ENCODE assay signal across 8 cellular contexts in genomic region chr17:75516619-75517276, GRCh38. TPM values are rescaled to one million over a fixed set of nuclear protein-coding genes. Genes with fewer than 3 reads are reported as not detected.
DNase-seq lines count a peak whose midpoint lies in the region; ATAC-seq and TF ChIP-seq lines count a peak whose summit lies in the region.

No MANE protein-coding gene starts in this region.

- peak overlapping the region; percentile 55 for H3K27ac Mint-ChIP-seq in dendritic cell treated with granulocyte-macrophage colony-stimulating factor and Interleukin-4, amounts not matched to agents 40 ng/mL and 50 ng/mL, for 4 days
- peak overlapping the region; percentile 47 for H3K27ac Mint-ChIP-seq in mesothelial cell of epicardium
- peak overlapping the region; percentile 34 for H3K27ac Mint-ChIP-seq in type B pancreatic cell

- H3K27me3 Mint-ChIP-seq in dendritic cell treated with granulocyte-macrophage colony-stimulating factor and Interleukin-4, amounts not matched to agents 40 ng/mL and 50 ng/mL, for 4 days = peaks cover 40% of the 10 kb centered on the region
- H3K27me3 Mint-ChIP-seq in mesothelial cell of epicardium (ENCODE audit: low read depth) = no peaks in the 10 kb centered on the region
- no peaks in the 10 kb centered on the region for H3K27me3 Mint-ChIP-seq in type B pancreatic cell

- H3K4me1 Mint-ChIP-seq in dendritic cell treated with granulocyte-macrophage colony-stimulating factor and Interleukin-4, amounts not matched to agents 40 ng/mL and 50 ng/mL, for 4 days (ENCODE audit: low read depth) = peaks cover 26% of the 10 kb centered on the region
- peaks cover 35% of the 10 kb centered on the region for H3K4me1 Mint-ChIP-seq in mesothelial cell of epicardium
- peaks cover 23% of the 10 kb centered on the region for H3K4me1 Mint-ChIP-seq in type B pancreatic cell (ENCODE audit: unreplicated experiment)

- in situ Hi-C loops in ACHN (cut with HindIII; ENCODE audit: low pct_ligation_motif_present, low pct_unique_long_range_greater_than_20kb, low sequenced_read_pairs) = no loop called here

- H3K4me3 Mint-ChIP-seq in dendritic cell treated with granulocyte-macrophage colony-stimulating factor and Interleukin-4, amounts not matched to agents 40 ng/mL and 50 ng/mL, for 4 days = peak overlapping the region; percentile 77
- H3K4me3 Mint-ChIP-seq in mesothelial cell of epicardium (peak overlapping the region; percentile 77), type B pancreatic cell (peak overlapping the region; percentile 91)

- TF ChIP-seq CTCF in mesothelial cell of epicardium (IDR thresholded peaks at IDR 0.05; ENCODE audit: unreplicated experiment) = no peak
- TF ChIP-seq CTCF in type B pancreatic cell (conservative IDR thresholded peaks at IDR 0.05) = no peak

- intact Hi-C loops in dendritic cell treated with granulocyte-macrophage colony-stimulating factor and Interleukin-4, amounts not matched to agents 40 ng/mL and 50 ng/mL, for 4 days (cut with micrococcal nuclease) = loop anchor here (2.0 to 5.0 kb wide), 2 partner anchors 72 to 89 kb away; no protein-coding TSS in a partner anchor

- peak; percentile 17 for ATAC-seq in GM19023 (IDR thresholded peaks at IDR 0.05; ENCODE audit: unreplicated experiment)
- ATAC-seq in HG03159 (IDR thresholded peaks at IDR 0.05; ENCODE audit: unreplicated experiment) = peak; percentile 4

- peaks cover 2% of the 10 kb centered on the region for H3K36me3 Mint-ChIP-seq in dendritic cell treated with granulocyte-macrophage colony-stimulating factor and Interleukin-4, amounts not matched to agents 40 ng/mL and 50 ng/mL, for 4 days (ENCODE audit: low read depth)
- peaks cover 5% of the 10 kb centered on the region for H3K36me3 Mint-ChIP-seq in mesothelial cell of epicardium
- peaks cover 4% of the 10 kb centered on the region for H3K36me3 Mint-ChIP-seq in type B pancreatic cell

- no peaks in the 10 kb centered on the region for H3K9me3 Mint-ChIP-seq in dendritic cell treated with granulocyte-macrophage colony-stimulating factor and Interleukin-4, amounts not matched to agents 40 ng/mL and 50 ng/mL, for 4 days
- H3K9me3 Mint-ChIP-seq in mesothelial cell of epicardium (no peaks in the 10 kb centered on the region), type B pancreatic cell (no peaks in the 10 kb centered on the region)

- DNase-seq in ACHN (peak; percentile 30), T-helper 2 cell (peak in 4 of 5 experiments; percentile 12 to 39 (median 22)), mesothelial cell of epicardium (ENCODE audit: low spot score in 2 of 2, unreplicated experiment in 2 of 2) (peak in 1 of 2 experiments; percentile 64), type B pancreatic cell (ENCODE audit: extremely low spot score, unreplicated experiment) (no peak), GM03348 (ENCODE audit: low spot score) (no peak)

RNA-seq across cellular contexts. Expression of gene TSEN54, which starts 0.4 kb away (rescaled TPM):
- total RNA-seq in mesothelial cell of epicardium (27.2 to 31.8 TPM (median 31.8 TPM) in 3 replicates), type B pancreatic cell (ENCODE audit: low replicate concordance) (28.4 and 41.0 TPM in 2 replicates)

RNA-seq across cellular contexts. Expression of gene CASKIN2, which starts 1.4 kb away (rescaled TPM):
- total RNA-seq in mesothelial cell of epicardium = 37.4 to 39.2 TPM (median 37.4 TPM) in 3 replicates
- total RNA-seq in type B pancreatic cell (ENCODE audit: low replicate concordance) = 29.5 and 31.2 TPM in 2 replicates

RNA-seq across cellular contexts. Expression of gene LLGL2, which starts 8.7 kb away (rescaled TPM):
- 29.8 to 33.1 TPM (median 31.9 TPM) in 3 replicates for total RNA-seq in mesothelial cell of epicardium
- 90.6 and 226 TPM in 2 replicates for total RNA-seq in type B pancreatic cell (ENCODE audit: low replicate concordance)

Comparison
In these comparisons a context has a peak if more than half of its experiments do, and no peak if none do; other contexts are left out.
1. DNase-seq: peak in ACHN (single experiment) and T-helper 2 cell (4 of 5); none in type B pancreatic cell (single experiment) and GM03348 (single experiment).
2. Peak in every context shown above with its lines, with median percentiles within 50 percentile points of each other: H3K27ac Mint-ChIP-seq and H3K4me3 Mint-ChIP-seq.